In genomic region chr6:14366315-14366714, GRCh38 we compare ENCODE assay signal across 1 cellular context.
TF ChIP-seq lines count a peak whose summit lies in the region.

No MANE protein-coding gene starts in this region.

TF ChIP-seq in GM23338, 12 proteins besides CTCF, POLR2A, EP300 and RAD21 (continued from another document):
- TF ChIP-seq, protein P1, sequence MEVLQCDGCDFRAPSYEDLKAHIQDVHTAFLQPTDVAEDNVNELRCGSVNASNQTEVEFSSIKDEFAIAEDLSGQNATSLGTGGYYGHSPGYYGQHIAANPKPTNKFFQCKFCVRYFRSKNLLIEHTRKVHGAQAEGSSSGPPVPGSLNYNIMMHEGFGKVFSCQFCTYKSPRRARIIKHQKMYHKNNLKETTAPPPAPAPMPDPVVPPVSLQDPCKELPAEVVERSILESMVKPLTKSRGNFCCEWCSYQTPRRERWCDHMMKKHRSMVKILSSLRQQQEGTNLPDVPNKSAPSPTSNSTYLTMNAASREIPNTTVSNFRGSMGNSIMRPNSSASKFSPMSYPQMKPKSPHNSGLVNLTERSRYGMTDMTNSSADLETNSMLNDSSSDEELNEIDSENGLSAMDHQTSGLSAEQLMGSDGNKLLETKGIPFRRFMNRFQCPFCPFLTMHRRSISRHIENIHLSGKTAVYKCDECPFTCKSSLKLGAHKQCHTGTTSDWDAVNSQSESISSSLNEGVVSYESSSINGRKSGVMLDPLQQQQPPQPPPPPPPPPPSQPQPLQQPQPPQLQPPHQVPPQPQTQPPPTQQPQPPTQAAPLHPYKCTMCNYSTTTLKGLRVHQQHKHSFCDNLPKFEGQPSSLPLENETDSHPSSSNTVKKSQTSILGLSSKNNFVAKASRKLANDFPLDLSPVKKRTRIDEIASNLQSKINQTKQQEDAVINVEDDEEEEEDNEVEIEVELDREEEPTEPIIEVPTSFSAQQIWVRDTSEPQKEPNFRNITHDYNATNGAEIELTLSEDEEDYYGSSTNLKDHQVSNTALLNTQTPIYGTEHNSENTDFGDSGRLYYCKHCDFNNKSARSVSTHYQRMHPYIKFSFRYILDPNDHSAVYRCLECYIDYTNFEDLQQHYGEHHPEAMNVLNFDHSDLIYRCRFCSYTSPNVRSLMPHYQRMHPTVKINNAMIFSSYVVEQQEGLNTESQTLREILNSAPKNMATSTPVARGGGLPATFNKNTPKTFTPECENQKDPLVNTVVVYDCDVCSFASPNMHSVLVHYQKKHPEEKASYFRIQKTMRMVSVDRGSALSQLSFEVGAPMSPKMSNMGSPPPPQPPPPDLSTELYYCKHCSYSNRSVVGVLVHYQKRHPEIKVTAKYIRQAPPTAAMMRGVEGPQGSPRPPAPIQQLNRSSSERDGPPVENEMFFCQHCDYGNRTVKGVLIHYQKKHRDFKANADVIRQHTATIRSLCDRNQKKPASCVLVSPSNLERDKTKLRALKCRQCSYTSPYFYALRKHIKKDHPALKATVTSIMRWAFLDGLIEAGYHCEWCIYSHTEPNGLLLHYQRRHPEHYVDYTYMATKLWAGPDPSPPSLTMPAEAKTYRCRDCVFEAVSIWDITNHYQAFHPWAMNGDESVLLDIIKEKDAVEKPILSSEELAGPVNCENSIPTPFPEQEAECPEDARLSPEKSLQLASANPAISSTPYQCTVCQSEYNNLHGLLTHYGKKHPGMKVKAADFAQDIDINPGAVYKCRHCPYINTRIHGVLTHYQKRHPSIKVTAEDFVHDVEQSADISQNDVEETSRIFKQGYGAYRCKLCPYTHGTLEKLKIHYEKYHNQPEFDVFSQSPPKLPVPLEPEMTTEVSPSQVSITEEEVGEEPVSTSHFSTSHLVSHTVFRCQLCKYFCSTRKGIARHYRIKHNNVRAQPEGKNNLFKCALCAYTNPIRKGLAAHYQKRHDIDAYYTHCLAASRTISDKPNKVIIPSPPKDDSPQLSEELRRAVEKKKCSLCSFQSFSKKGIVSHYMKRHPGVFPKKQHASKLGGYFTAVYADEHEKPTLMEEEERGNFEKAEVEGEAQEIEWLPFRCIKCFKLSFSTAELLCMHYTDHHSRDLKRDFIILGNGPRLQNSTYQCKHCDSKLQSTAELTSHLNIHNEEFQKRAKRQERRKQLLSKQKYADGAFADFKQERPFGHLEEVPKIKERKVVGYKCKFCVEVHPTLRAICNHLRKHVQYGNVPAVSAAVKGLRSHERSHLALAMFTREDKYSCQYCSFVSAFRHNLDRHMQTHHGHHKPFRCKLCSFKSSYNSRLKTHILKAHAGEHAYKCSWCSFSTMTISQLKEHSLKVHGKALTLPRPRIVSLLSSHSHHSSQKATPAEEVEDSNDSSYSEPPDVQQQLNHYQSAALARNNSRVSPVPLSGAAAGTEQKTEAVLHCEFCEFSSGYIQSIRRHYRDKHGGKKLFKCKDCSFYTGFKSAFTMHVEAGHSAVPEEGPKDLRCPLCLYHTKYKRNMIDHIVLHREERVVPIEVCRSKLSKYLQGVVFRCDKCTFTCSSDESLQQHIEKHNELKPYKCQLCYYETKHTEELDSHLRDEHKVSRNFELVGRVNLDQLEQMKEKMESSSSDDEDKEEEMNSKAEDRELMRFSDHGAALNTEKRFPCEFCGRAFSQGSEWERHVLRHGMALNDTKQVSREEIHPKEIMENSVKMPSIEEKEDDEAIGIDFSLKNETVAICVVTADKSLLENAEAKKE (CRISPR knock-in tag; IDR thresholded peaks at IDR 0.05), result no peak
- no peak for TF ChIP-seq STAT1 (IDR thresholded peaks at IDR 0.05; ENCODE audit: unreplicated experiment)
- TF ChIP-seq JUNB (IDR thresholded peaks at IDR 0.05; ENCODE audit: unreplicated experiment), result no peak
- no peak for TF ChIP-seq EZH2 (IDR thresholded peaks at IDR 0.05; ENCODE audit: low read depth, unreplicated experiment)
- TF ChIP-seq ZNF331 (CRISPR knock-in tag; IDR thresholded peaks at IDR 0.05; ENCODE audit: low read depth), result no peak
- no peak for TF ChIP-seq ZNF114 (CRISPR knock-in tag; IDR thresholded peaks at IDR 0.05)
- no peak for TF ChIP-seq POLR2AphosphoS5 (IDR thresholded peaks at IDR 0.05; ENCODE audit: low read depth)
